Comparison of ENCODE assay signal across 18 cellular contexts in the genomic region with DNA sequence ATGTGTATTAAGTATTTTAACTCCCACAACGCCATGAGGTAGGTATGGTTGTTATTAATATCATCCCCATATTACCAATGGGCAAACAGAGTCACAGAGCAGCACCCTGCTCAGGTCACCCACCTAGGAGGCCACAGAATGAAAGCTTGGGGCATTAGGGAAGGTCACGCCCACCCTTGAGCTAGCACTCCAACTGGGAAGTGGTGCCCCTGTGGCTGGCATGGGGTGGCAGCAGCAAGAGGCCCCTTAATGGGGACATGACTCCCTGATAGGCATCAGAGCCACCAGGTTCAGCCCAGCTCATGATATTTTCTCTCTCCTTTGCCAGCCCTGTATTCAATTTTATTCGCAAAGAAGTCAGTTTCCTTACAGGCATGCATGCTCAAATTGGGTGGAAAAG.
A peak's percentile ranks its signal among the peaks of the same experiment; 100 is the strongest.
DNase-seq lines count a peak whose midpoint lies in the region; ATAC-seq and TF ChIP-seq lines count a peak whose summit lies in the region.
"Had no signal": no experiment of that assay in that cellular context is flagged by ENCODE, and none has a peak within 500 bp of the region (broad histone marks: within the 10 kb centered on the region; RNA-seq: fewer than 3 reads in every experiment).

No MANE protein-coding gene starts in this region.

- H3K79me1 ChIP-seq in mesendoderm (ENCODE audit: low read length): no peaks in the 10 kb centered on the region

- peaks cover 8% of the 10 kb centered on the region for H3K27me3 Mint-ChIP-seq in activated T-cell treated with anti-CD3 and anti-CD28 coated beads, Interleukin-2, amount 50 U/mL, for 4 hours (ENCODE audit: low read depth)
- H3K27me3 Mint-ChIP-seq in activated T-cell treated with anti-CD3 and anti-CD28 coated beads, Interleukin-2, amount 50 U/mL, for 24 hours: peaks cover 5% of the 10 kb centered on the region
- peaks cover 11% of the 10 kb centered on the region for H3K27me3 Mint-ChIP-seq in IgD-negative memory B cell
- H3K27me3 Mint-ChIP-seq: CD4-positive, CD25-positive, alpha-beta regulatory T cell had no signal

- ATAC-seq in activated T-cell treated with anti-CD3 and anti-CD28 coated beads, Interleukin-2, amount 50 U/mL, for 4 hours: no peak
- ATAC-seq in HG02571 (IDR thresholded peaks at IDR 0.05; ENCODE audit: unreplicated experiment): no peak
- no peak for ATAC-seq in HG03442 (IDR thresholded peaks at IDR 0.05; ENCODE audit: unreplicated experiment)
- no peak for ATAC-seq in GM21825 (IDR thresholded peaks at IDR 0.05; ENCODE audit: unreplicated experiment)

- H3K36me3 Mint-ChIP-seq in activated T-cell treated with anti-CD3 and anti-CD28 coated beads, Interleukin-2, amount 50 U/mL, for 4 hours (ENCODE audit: insufficient read depth): no peaks in the 10 kb centered on the region
- H3K36me3 Mint-ChIP-seq in activated T-cell treated with anti-CD3 and anti-CD28 coated beads, Interleukin-2, amount 50 U/mL, for 24 hours (ENCODE audit: low read depth): no peaks in the 10 kb centered on the region
- H3K36me3 Mint-ChIP-seq in IgD-negative memory B cell: no peaks in the 10 kb centered on the region
- H3K36me3 Mint-ChIP-seq: CD4-positive, CD25-positive, alpha-beta regulatory T cell had no signal

- no peak overlapping the region for H3K56ac ChIP-seq in mesendoderm (ENCODE audit: low read length)

- H3K36me3 ChIP-seq in mesendoderm (ENCODE audit: control insufficient read depth, insufficient read depth, low read length): no peaks in the 10 kb centered on the region
- H3K36me3 ChIP-seq in smooth muscle cell (ENCODE audit: low read depth): no peaks in the 10 kb centered on the region
- H3K36me3 ChIP-seq: BE2C had no signal

- no CpG with 5 or more reads among the region's 3 CpGs for WGBS in mesendoderm (ENCODE audit: extremely low coverage, insufficient coverage, low lambda C conversion rate)
- 87% methylated on average over 3 of the region's 3 CpGs for WGBS in smooth muscle cell (ENCODE audit: low lambda C conversion rate)

- H3K18ac ChIP-seq in mesendoderm (ENCODE audit: low read length): no peak overlapping the region

- H3K23ac ChIP-seq in mesendoderm (ENCODE audit: low read length): peak overlapping the region; percentile 50

- H3K4me3 Mint-ChIP-seq in activated T-cell treated with anti-CD3 and anti-CD28 coated beads, Interleukin-2, amount 50 U/mL, for 4 hours: no peak overlapping the region
- H3K4me3 Mint-ChIP-seq in activated T-cell treated with anti-CD3 and anti-CD28 coated beads, Interleukin-2, amount 50 U/mL, for 24 hours: no peak overlapping the region
- no peak overlapping the region for H3K4me3 Mint-ChIP-seq in IgD-negative memory B cell
- H3K4me3 Mint-ChIP-seq: CD4-positive, CD25-positive, alpha-beta regulatory T cell had no signal

- H2AFZ ChIP-seq in smooth muscle cell (ENCODE audit: low read depth): no peak overlapping the region

- no peak overlapping the region for H2BK15ac ChIP-seq in mesendoderm (replicated peaks; ENCODE audit: low read depth)

- H3K4ac ChIP-seq in mesendoderm (ENCODE audit: low read depth, low read length): no peak overlapping the region

- no peak overlapping the region for H4K5ac ChIP-seq in mesendoderm (ENCODE audit: low read length)

- DNase-seq in activated T-cell treated with anti-CD3 and anti-CD28 coated beads, Interleukin-2, amount 50 U/mL, for 4 hours: peak; percentile 2
- no peak for DNase-seq in activated T-cell treated with anti-CD3 and anti-CD28 coated beads, Interleukin-2, amount 50 U/mL, for 24 hours
- DNase-seq in mesendoderm: no peak
- no peak for DNase-seq in smooth muscle cell (lab: John Stamatoyannopoulos, UW; ENCODE audit: unreplicated experiment)
- DNase-seq: CD4-positive, CD25-positive, alpha-beta regulatory T cell; COR-L47; DMS 273 treated with DMSO at 0.1 percent for 48 hours; DND-41; NCI-H1417; NCI-H187; NCI-H2107; NCI-H2227 treated with DMSO at 0.1 percent for 48 hours; NCI-H774 had no signal

- no peak overlapping the region for H3K4me2 ChIP-seq in mesendoderm (ENCODE audit: low read length)
- peak overlapping the region; percentile 58 for H3K4me2 ChIP-seq in smooth muscle cell

- no peaks in the 10 kb centered on the region for H3K79me2 ChIP-seq in mesendoderm (ENCODE audit: control insufficient read depth, insufficient read depth, low read length)
- no peaks in the 10 kb centered on the region for H3K79me2 ChIP-seq in smooth muscle cell (ENCODE audit: low read depth)

- no peak overlapping the region for H3K27ac ChIP-seq in mesendoderm (ENCODE audit: low read depth, low read length)
- peak overlapping the region; percentile 80 for H3K27ac ChIP-seq in smooth muscle cell (ENCODE audit: low read depth)

- no peak overlapping the region for H3K27ac Mint-ChIP-seq in activated T-cell treated with anti-CD3 and anti-CD28 coated beads, Interleukin-2, amount 50 U/mL, for 24 hours
- peak overlapping the region in 2 of 3 donors; percentile 15 to 27 for H3K27ac Mint-ChIP-seq in IgD-negative memory B cell
- H3K27ac Mint-ChIP-seq: CD4-positive, CD25-positive, alpha-beta regulatory T cell had no signal

- no peaks in the 10 kb centered on the region for H3K9me3 Mint-ChIP-seq in activated T-cell treated with anti-CD3 and anti-CD28 coated beads, Interleukin-2, amount 50 U/mL, for 4 hours
- no peaks in the 10 kb centered on the region for H3K9me3 Mint-ChIP-seq in activated T-cell treated with anti-CD3 and anti-CD28 coated beads, Interleukin-2, amount 50 U/mL, for 24 hours
- peaks cover 0 to 2% (median 0%) of the 10 kb centered on the region in 3 donors for H3K9me3 Mint-ChIP-seq in IgD-negative memory B cell

- H3K4me1 Mint-ChIP-seq in activated T-cell treated with anti-CD3 and anti-CD28 coated beads, Interleukin-2, amount 50 U/mL, for 4 hours (ENCODE audit: low read depth): no peaks in the 10 kb centered on the region
- H3K4me1 Mint-ChIP-seq in activated T-cell treated with anti-CD3 and anti-CD28 coated beads, Interleukin-2, amount 50 U/mL, for 24 hours (ENCODE audit: low read depth): peaks cover 15% of the 10 kb centered on the region
- no peaks in the 10 kb centered on the region for H3K4me1 Mint-ChIP-seq in IgD-negative memory B cell
- H3K4me1 Mint-ChIP-seq: CD4-positive, CD25-positive, alpha-beta regulatory T cell had no signal

- H3K4me3 ChIP-seq in mesendoderm (ENCODE audit: low read length) (no peak overlapping the region), smooth muscle cell (no peak overlapping the region)

- no peaks in the 10 kb centered on the region for H4K20me1 ChIP-seq in smooth muscle cell (ENCODE audit: low read depth)

- H3K27me3 ChIP-seq in mesendoderm (ENCODE audit: insufficient read depth, low read length, poor library complexity): no peaks in the 10 kb centered on the region
- no peaks in the 10 kb centered on the region for H3K27me3 ChIP-seq in smooth muscle cell (ENCODE audit: low read depth)
- H3K27me3 ChIP-seq: BE2C had no signal

- H3F3A ChIP-seq in smooth muscle cell (ENCODE audit: low read depth): no peaks in the 10 kb centered on the region

- H2BK120ac ChIP-seq in mesendoderm (ENCODE audit: low read depth, low read length): no peak overlapping the region

- H3K4me1 ChIP-seq in mesendoderm (ENCODE audit: control insufficient read depth, low read depth, low read length) (peaks cover 3% of the 10 kb centered on the region), smooth muscle cell (ENCODE audit: low read depth) (peaks cover 10% of the 10 kb centered on the region)
- H3K4me1 ChIP-seq: BE2C had no signal

- no peak overlapping the region for H4K8ac ChIP-seq in mesendoderm (ENCODE audit: low read depth, low read length)

- no peak overlapping the region for H2AK5ac ChIP-seq in mesendoderm (ENCODE audit: low read length)

- H3K9ac ChIP-seq in mesendoderm (ENCODE audit: low read length) (no peak overlapping the region), smooth muscle cell (ENCODE audit: low read depth) (no peak overlapping the region)

- no peaks in the 10 kb centered on the region for H3K9me3 ChIP-seq in smooth muscle cell (replicated peaks; ENCODE audit: low read depth)
- H3K9me3 ChIP-seq: BE2C had no signal

- H2BK5ac ChIP-seq in mesendoderm (ENCODE audit: low read length): no peak overlapping the region

- TF ChIP-seq CTCF in smooth muscle cell (IDR thresholded peaks at IDR 0.05; ENCODE audit: borderline replicate concordance, insufficient read depth, poor library complexity, severe bottlenecking): no peak
